8 cellular contexts compared by ENCODE assay signal in the genomic region with DNA sequence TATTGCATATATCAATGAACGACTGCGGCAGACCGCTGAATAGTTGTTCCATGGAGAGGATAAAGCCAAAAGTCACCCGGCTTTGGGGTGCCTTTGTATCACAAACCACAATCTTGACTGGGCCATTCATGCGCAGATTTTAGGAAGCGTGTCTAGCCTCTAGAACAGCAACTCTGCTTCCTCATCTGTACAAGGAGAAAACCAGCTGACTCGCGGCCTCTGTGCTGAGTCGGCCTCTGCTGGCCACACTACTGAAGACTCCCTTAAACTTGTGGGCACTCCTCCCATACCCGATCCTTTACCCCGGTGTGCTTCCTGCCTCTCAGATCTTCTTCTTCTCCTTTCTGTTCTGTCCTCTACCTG. TPM values are rescaled to one million over a fixed set of nuclear protein-coding genes. Genes with fewer than 3 reads are reported as not detected.
DNase-seq lines count a peak whose midpoint lies in the region; ATAC-seq, FAIRE-seq and TF ChIP-seq lines count a peak whose summit lies in the region.

No MANE protein-coding gene starts in this region.

- DNase-seq in Peyer's patch = peak in 2 of 3 donors; percentile 80 to 88
- DNase-seq in GM12878 (ENCODE audit: low read depth, low spot score) = peak; percentile 16
- peak; percentile 60 to 69 (median 64) for DNase-seq in immature natural killer cell
- DNase-seq in smooth muscle cell (lab: John Stamatoyannopoulos, UW; ENCODE audit: unreplicated experiment) = no peak
- no peak for DNase-seq in mesenteric fat pad (ENCODE audit: low spot score)
- no peak for DNase-seq in RCC 7860 (ENCODE audit: low spot score)

- H3K27ac ChIP-seq in Peyer's patch (peak overlapping the region in 3 of 4 donors; percentile 23 to 62 (median 60)), GM12878 (ENCODE audit: control insufficient read depth, insufficient read depth) (no peak overlapping the region), smooth muscle cell (ENCODE audit: low read depth) (no peak overlapping the region)

- H3K4me3 ChIP-seq in Peyer's patch = peak overlapping the region; percentile 49 to 60 (median 52)
- H3K4me3 ChIP-seq in GM12878 = peak overlapping the region; percentile 71; the same call in 1 of the 2 replicates
- H3K4me3 ChIP-seq in smooth muscle cell = peak overlapping the region; percentile 50

- H3K27ac Mint-ChIP-seq in immature natural killer cell = peak overlapping the region; percentile 91 to 100 (median 97)

- intact Hi-C loops in GM12878 (cut with micrococcal nuclease; ENCODE audit: unreplicated experiment) = loop anchor here (1.0 kb wide), 1 partner anchor 36 kb away; no protein-coding TSS in a partner anchor

- H3K79me2 ChIP-seq in GM12878 (ENCODE audit: control insufficient read depth, insufficient read depth, low read length) (no peaks in the 10 kb centered on the region), smooth muscle cell (ENCODE audit: low read depth) (no peaks in the 10 kb centered on the region)

- peaks cover 37 to 38% of the 10 kb centered on the region in 2 donors for H3K4me1 Mint-ChIP-seq in immature natural killer cell

- peak overlapping the region; percentile 84 for H3K4me2 ChIP-seq in GM12878 (ENCODE audit: control insufficient read depth, insufficient read depth)
- peak overlapping the region; percentile 92 for H3K4me2 ChIP-seq in smooth muscle cell

- CTCF ChIA-PET in GM12878 (lab: Yijun Ruan, JAX) = interaction anchor here (1.3 to 2.5 kb wide), 5 partner anchors 35 to 79 kb away, joined by 3 to 9 read pairs (median 4); no protein-coding TSS in a partner anchor

- TF ChIP-seq RAD21 in GM12878 (IDR thresholded peaks at IDR 0.05; ENCODE audit: insufficient read depth, low read depth, low read length) = no peak

- H3K36me3 ChIP-seq in Peyer's patch (no peaks in the 10 kb centered on the region), GM12878 (ENCODE audit: control insufficient read depth in 2 of 2, insufficient read depth in 2 of 2, low read length in 1 of 2) (no peaks in the 10 kb centered on the region), smooth muscle cell (ENCODE audit: low read depth) (no peaks in the 10 kb centered on the region)

- H2AFZ ChIP-seq in GM12878 (ENCODE audit: control insufficient read depth, low read depth, low read length) = peak overlapping the region; percentile 45
- H2AFZ ChIP-seq in smooth muscle cell (ENCODE audit: low read depth) = peak overlapping the region; percentile 93

- POLR2A ChIA-PET in GM12878 (lab: Charles Lee) = interaction anchor here (0.8 kb wide), 1 partner anchor 72 kb away, joined by 3 read pairs; no protein-coding TSS in a partner anchor

- ATAC-seq in GM18505 (IDR thresholded peaks at IDR 0.05; ENCODE audit: unreplicated experiment) (peak; percentile 59), HG02763 (IDR thresholded peaks at IDR 0.05; ENCODE audit: unreplicated experiment) (peak; percentile 35), GM12878 (peak; percentile 85)

- H3K9me3 Mint-ChIP-seq in immature natural killer cell = no peaks in the 10 kb centered on the region

- peak overlapping the region; percentile 79 to 93 (median 85) for H3K4me3 Mint-ChIP-seq in immature natural killer cell

- H3K9ac ChIP-seq in GM12878 (ENCODE audit: control insufficient read depth, insufficient read depth, low read length) = no peak overlapping the region
- H3K9ac ChIP-seq in smooth muscle cell (ENCODE audit: low read depth) = no peak overlapping the region

- no peaks in the 10 kb centered on the region for H3F3A ChIP-seq in smooth muscle cell (ENCODE audit: low read depth)

- TF ChIP-seq POLR2A in GM18505 (IDR thresholded peaks at IDR 0.05; ENCODE audit: borderline replicate concordance, extremely low read depth, insufficient read depth, insufficient read length) (no peak), Peyer's patch (IDR thresholded peaks at IDR 0.05) (no peak), GM12878 (IDR thresholded peaks at IDR 0.05; ENCODE audit: low read depth, low read length) (no peak)

- FAIRE-seq in GM12878 (lab: Jason Lieb, UNC) (no peak), RCC 7860 (lab: Jason Lieb, UNC) (no peak)

- peaks cover 3 to 7% (median 4%) of the 10 kb centered on the region in 3 donors for H3K36me3 Mint-ChIP-seq in immature natural killer cell

- RAD21 ChIA-PET in GM12878 (lab: Charles Lee; ENCODE audit: unreplicated experiment) = no interaction called here

- H3K27me3 ChIP-seq in Peyer's patch (no peaks in the 10 kb centered on the region), GM12878 (replicated peaks in 1 of 2; ENCODE audit: control insufficient read depth in 2 of 2, insufficient read depth in 2 of 2, low read length in 1 of 2) (peaks cover 0 to 3% of the 10 kb centered on the region in 2 experiments; a peak in 2 of 4 replicates), smooth muscle cell (ENCODE audit: low read depth) (no peaks in the 10 kb centered on the region)

- H3K27me3 Mint-ChIP-seq in immature natural killer cell (ENCODE audit: low read depth in 3 of 3) = peaks cover 5 to 14% (median 14%) of the 10 kb centered on the region in 3 donors

- peak in 5 of 6 experiments; percentile 10 to 37 (median 19) for TF ChIP-seq CTCF in Peyer's patch (IDR thresholded peaks at IDR 0.05)
- TF ChIP-seq CTCF in GM12878 (IDR thresholded peaks at IDR 0.05 in 2 of 3, conservative IDR thresholded peaks at IDR 0.05 in 1 of 3; ENCODE audit: control insufficient read depth in 2 of 3, extremely low read depth in 1 of 3, insufficient read depth in 1 of 3, low read depth in 3 of 3, low read length in 3 of 3) = peak; percentile 30 to 57 (median 34); a peak in 3 of 6 replicates
- TF ChIP-seq CTCF in smooth muscle cell (IDR thresholded peaks at IDR 0.05; ENCODE audit: borderline replicate concordance, insufficient read depth, poor library complexity, severe bottlenecking) = no peak

- SMC1A ChIA-PET in GM12878 (lab: Charles Lee; ENCODE audit: uncharacterized antibody, unreplicated experiment) = no interaction called here

- no TSS peak for BruUV-seq in GM12878 (replicated peaks; lab: Mats Ljungman, UMichigan)

- 8% methylated on average over 11 of the region's 11 CpGs for WGBS in GM12878 (ENCODE audit: insufficient coverage, insufficient replicate concordance, low lambda C conversion rate, missing lambda C conversion rate)
- 55% methylated on average over 11 of the region's 11 CpGs for WGBS in smooth muscle cell (ENCODE audit: low lambda C conversion rate)

- no peaks in the 10 kb centered on the region for H4K20me1 ChIP-seq in GM12878 (ENCODE audit: control insufficient read depth, insufficient read depth)
- no peaks in the 10 kb centered on the region for H4K20me1 ChIP-seq in smooth muscle cell (ENCODE audit: low read depth)

- peaks cover 0 to 16% (median 3%) of the 10 kb centered on the region in 4 donors for H3K4me1 ChIP-seq in Peyer's patch
- peaks cover 13% of the 10 kb centered on the region for H3K4me1 ChIP-seq in GM12878 (ENCODE audit: control insufficient read depth, insufficient read depth, low read length)
- peaks cover 9% of the 10 kb centered on the region for H3K4me1 ChIP-seq in smooth muscle cell (ENCODE audit: low read depth)

- no peaks in the 10 kb centered on the region for H3K9me3 ChIP-seq in Peyer's patch
- no peaks in the 10 kb centered on the region for H3K9me3 ChIP-seq in GM12878 (replicated peaks; ENCODE audit: control insufficient read depth, insufficient read depth, low read length)
- H3K9me3 ChIP-seq in smooth muscle cell (replicated peaks; ENCODE audit: low read depth) = no peaks in the 10 kb centered on the region

- in situ Hi-C loops in GM12878 (cut with MboI) = no loop called here

- no peak for TF ChIP-seq EP300 in GM12878 (IDR thresholded peaks at IDR 0.05; ENCODE audit: borderline replicate concordance in 1 of 2, control insufficient read depth in 1 of 2, low read depth in 2 of 2, low read length in 2 of 2)

RNA-seq across cellular contexts. Expression of gene DLEC1, which starts 0.9 kb away (rescaled TPM):
- 1 to 10 TPM in 1 of 4 donors, under 1 TPM in 3; 0.18 to 2.2 (median 0.75) TPM for total RNA-seq in Peyer's patch
- total RNA-seq in GM12878 (2013; cell fraction: nucleolus; rRNA removed) = 1.2 and 4.2 TPM in 2 replicates
- total RNA-seq in GM12878 (2014; rRNA removed) = not detected in 2 replicates
- 0.04 TPM in 1 of 2 replicates, not detected in the other for total RNA-seq in GM12878 (2014; rRNA removed; fragmentation: Illumina TruSeq; extraction: Trizol)
- total RNA-seq in GM12878 (2021) = 0.08 TPM in 2 replicates
- polyA plus RNA-seq in GM12878 (2011; ENCODE audit: low read depth) = 0.05 TPM
- 0.03 and 0.05 TPM in 2 replicates for polyA plus RNA-seq in GM12878 (2011; rRNA removed)
- polyA plus RNA-seq in GM12878 (2011; cell fraction: cytosol; rRNA removed) = 0.02 and 0.03 TPM in 2 replicates
- polyA plus RNA-seq in GM12878 (2011; cell fraction: nucleus; rRNA removed) = 0.35 and 0.81 TPM in 2 replicates
- polyA plus RNA-seq in GM12878 (2012) = 0.07 and 0.50 TPM in 2 replicates
- not detected in 2 replicates for polyA plus RNA-seq in GM12878 (2014; fragmentation: Illumina TruSeq; extraction: Trizol)
- polyA plus RNA-seq in GM12878 (2014; fragmentation: Nextera tagmentation; extraction: Ambion mirVana) = under 1 TPM; 0.07 to 0.14 TPM
- polyA plus RNA-seq in GM12878 (2014; rRNA removed) = 0.03 and 0.04 TPM in 2 replicates
- under 1 TPM in 1 of 2 experiments, not detected in 1; 0.29 TPM for polyA plus RNA-seq in GM12878 (2016; fragmentation: Nextera tagmentation; extraction: Ambion mirVana)
- 0.07 and 0.21 TPM in 2 replicates for polyA minus RNA-seq in GM12878 (2011; rRNA and poly(A)+ RNA removed)
- polyA minus RNA-seq in GM12878 (2011; cell fraction: cytosol; rRNA and poly(A)+ RNA removed) = not detected in 2 replicates
- 0.10 and 3.7 TPM in 2 replicates for polyA minus RNA-seq in GM12878 (2011; cell fraction: nucleus; rRNA and poly(A)+ RNA removed)
- polyA plus RNA-seq in immature natural killer cell = 1 to 10 TPM in 1 of 3 donors, under 1 TPM in 2; 0.16 to 2.4 (median 0.84) TPM
- 0.27 and 0.54 TPM in 2 replicates for total RNA-seq in smooth muscle cell
- 0.61 TPM in 1 of 2 replicates, not detected in the other for polyA plus RNA-seq in smooth muscle cell
- 1.9 TPM for total RNA-seq in mesenteric fat pad

RNA-seq across cellular contexts. Expression of gene PLCD1, which starts 10.4 kb away (rescaled TPM):
- total RNA-seq in Peyer's patch (10 to 100 TPM; 36.6 to 47.0 (median 40.5) TPM), GM12878 (2014; rRNA removed) (0.73 and 1.2 TPM in 2 replicates), GM12878 (2014; rRNA removed; fragmentation: Illumina TruSeq; extraction: Trizol) (0.55 and 0.89 TPM in 2 replicates), GM12878 (2021) (1.6 and 2.4 TPM in 2 replicates), smooth muscle cell (20.5 and 21.3 TPM in 2 replicates), mesenteric fat pad (18.5 TPM)
- 3.8 and 5.4 TPM in 2 replicates for total RNA-seq in GM12878 (2013; cell fraction: nucleolus; rRNA removed)
- polyA plus RNA-seq in GM12878 (2011; ENCODE audit: low read depth) = 5.4 TPM
- polyA plus RNA-seq in GM12878 (2011; rRNA removed) (1.8 and 3.5 TPM in 2 replicates), GM12878 (2014; fragmentation: Illumina TruSeq; extraction: Trizol) (0.32 and 1.0 TPM in 2 replicates), GM12878 (2014; fragmentation: Nextera tagmentation; extraction: Ambion mirVana) (under 1 TPM in 1 of 2 experiments, not detected in 1; 0.20 TPM), GM12878 (2014; rRNA removed) (1.5 and 3.9 TPM in 2 replicates), GM12878 (2016; fragmentation: Nextera tagmentation; extraction: Ambion mirVana) (1 to 10 TPM; 1.2 to 2.0 TPM), immature natural killer cell (10 to 100 TPM; 11.6 to 18.0 (median 12.1) TPM), smooth muscle cell (33.3 and 34.8 TPM in 2 replicates)
- polyA plus RNA-seq in GM12878 (2011; cell fraction: cytosol; rRNA removed) = 3.6 and 4.2 TPM in 2 replicates
- polyA plus RNA-seq in GM12878 (2011; cell fraction: nucleus; rRNA removed) = 12.2 and 13.7 TPM in 2 replicates
- 3.9 and 5.8 TPM in 2 replicates for polyA plus RNA-seq in GM12878 (2012)
- 4.3 and 4.8 TPM in 2 replicates for polyA minus RNA-seq in GM12878 (2011; rRNA and poly(A)+ RNA removed)
- 3.6 and 4.5 TPM in 2 replicates for polyA minus RNA-seq in GM12878 (2011; cell fraction: cytosol; rRNA and poly(A)+ RNA removed)
- polyA minus RNA-seq in GM12878 (2011; cell fraction: nucleus; rRNA and poly(A)+ RNA removed) = 3.1 and 6.9 TPM in 2 replicates

RNA-seq across cellular contexts. Expression of gene VILL, which starts 49.3 kb away (rescaled TPM):
- total RNA-seq in Peyer's patch (100 to 1,000 TPM in 3 of 4 donors, 10 to 100 TPM in 1; 59.4 to 309 (median 230) TPM), GM12878 (2014; rRNA removed) (3.4 and 3.9 TPM in 2 replicates), GM12878 (2014; rRNA removed; fragmentation: Illumina TruSeq; extraction: Trizol) (1.3 and 1.9 TPM in 2 replicates), GM12878 (2021) (3.7 and 4.1 TPM in 2 replicates), smooth muscle cell (3.4 and 3.8 TPM in 2 replicates), mesenteric fat pad (4.3 TPM)
- total RNA-seq in GM12878 (2013; cell fraction: nucleolus; rRNA removed) = 18.9 TPM in 2 replicates
- 3.8 TPM for polyA plus RNA-seq in GM12878 (2011; ENCODE audit: low read depth)
- polyA plus RNA-seq in GM12878 (2011; rRNA removed) (3.1 and 5.4 TPM in 2 replicates), GM12878 (2014; fragmentation: Illumina TruSeq; extraction: Trizol) (0.41 and 1.4 TPM in 2 replicates), GM12878 (2014; fragmentation: Nextera tagmentation; extraction: Ambion mirVana) (under 1 TPM in 1 of 2 experiments, not detected in 1; 0.15 TPM), GM12878 (2014; rRNA removed) (4.2 and 4.3 TPM in 2 replicates), GM12878 (2016; fragmentation: Nextera tagmentation; extraction: Ambion mirVana) (1 to 10 TPM; 2.1 TPM), immature natural killer cell (10 to 100 TPM; 12.9 to 15.7 (median 14.6) TPM), smooth muscle cell (2.3 and 5.6 TPM in 2 replicates)
- polyA plus RNA-seq in GM12878 (2011; cell fraction: cytosol; rRNA removed) = 7.7 and 8.5 TPM in 2 replicates
- polyA plus RNA-seq in GM12878 (2011; cell fraction: nucleus; rRNA removed) = 44.3 and 44.4 TPM in 2 replicates
- polyA plus RNA-seq in GM12878 (2012) = 5.6 and 5.9 TPM in 2 replicates
- 7.5 and 18.4 TPM in 2 replicates for polyA minus RNA-seq in GM12878 (2011; rRNA and poly(A)+ RNA removed)
- 2.8 and 3.2 TPM in 2 replicates for polyA minus RNA-seq in GM12878 (2011; cell fraction: cytosol; rRNA and poly(A)+ RNA removed)
- polyA minus RNA-seq in GM12878 (2011; cell fraction: nucleus; rRNA and poly(A)+ RNA removed) = 14.3 and 19.2 TPM in 2 replicates

Comparison
In these comparisons a context has a peak if more than half of its experiments do, and no peak if none do; other contexts are left out.
1. ATAC-seq: peak in every context shown above with its lines; median percentile 85 in GM12878; 59 in GM18505; 35 in HG02763.
2. DNase-seq: peak in Peyer's patch (2 of 3), GM12878 (single experiment) and immature natural killer cell (3 of 3); none in smooth muscle cell (single experiment), mesenteric fat pad (single experiment) and RCC 7860 (single experiment).
3. H3K27ac ChIP-seq: peak in Peyer's patch (3 of 4); none in GM12878 (single experiment) and smooth muscle cell (single experiment).
4. Peak in every context shown above with its lines, with median percentiles within 50 percentile points of each other: H3K4me3 ChIP-seq.